In the genomic region with DNA sequence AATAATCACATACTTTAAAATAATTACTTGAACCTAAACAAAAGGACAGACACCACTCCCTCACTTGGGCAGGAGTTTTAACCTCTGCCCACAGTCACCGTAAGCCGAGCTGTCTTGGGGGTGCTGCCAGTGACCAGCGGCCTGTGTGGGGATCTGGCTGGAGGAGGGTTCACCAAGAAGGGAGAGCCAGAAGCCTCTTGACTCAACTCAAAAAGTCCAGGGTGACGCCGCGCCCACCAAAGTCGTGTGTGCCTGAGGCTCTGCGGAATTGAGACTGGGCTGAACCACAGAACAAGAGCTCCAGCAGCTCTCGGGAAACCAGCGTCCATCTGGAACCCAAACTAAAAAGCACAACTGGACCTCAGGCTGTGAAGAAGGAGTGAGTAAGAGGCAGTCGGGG, we compare ENCODE assay signal across 12 cellular contexts. TPM values are rescaled to one million over a fixed set of nuclear protein-coding genes. Genes with fewer than 3 reads are reported as not detected.
DNase-seq lines count a peak whose midpoint lies in the region; ATAC-seq lines count a peak whose summit lies in the region.
"Had no signal": no experiment of that assay in that cellular context is flagged by ENCODE, and none has a peak within 500 bp of the region (broad histone marks: within the 10 kb centered on the region; RNA-seq: fewer than 3 reads in every experiment).

No MANE protein-coding gene starts in this region.

- no peak for DNase-seq in caudate nucleus (lab: John Stamatoyannopoulos, UW)
- DNase-seq in hepatic stellate cell (ENCODE audit: low spot score), result peak; percentile 37
- no peak for DNase-seq in left colon
- no peak for DNase-seq in NK-92 treated with Interleukin-12 subunit alpha and Interleukin-12 subunit beta, amount 100 ng/mL, for 24 hours (lab: John Stamatoyannopoulos, UW)
- no peak for DNase-seq in central memory CD4-positive, alpha-beta T cell
- DNase-seq: activated CD4-positive, alpha-beta T cell treated with anti-CD3 and anti-CD28 coated beads for 48 hours; activated gamma-delta T cell; effector memory CD8-positive, alpha-beta T cell; NCI-H510A treated with DMSO at 0.1 percent for 48 hours had no signal

- peak overlapping the region in 10 of 11 experiments; percentile 84 to 100 (median 93); a peak in 20 of 22 replicates for H3K4me2 ChIP-seq in BLaER1 treated with 17β-estradiol and CSF1 and Interleukin-3, amounts not matched to agents 10 nM and 100 nM

- peak overlapping the region in 5 of 11 experiments; percentile 26 to 81 (median 60); a peak in 4 of 22 replicates for H3K27ac ChIP-seq in BLaER1 treated with 17β-estradiol and CSF1 and Interleukin-3, amounts not matched to agents 10 nM and 100 nM
- H3K27ac ChIP-seq in caudate nucleus (ENCODE audit: low read depth, low read length) (peak overlapping the region; percentile 76), skeletal muscle tissue (ENCODE audit: low read depth, low read length) (peak overlapping the region; percentile 75)

- H3K36me3 ChIP-seq in BLaER1 treated with 17β-estradiol and CSF1 and Interleukin-3, amounts not matched to agents 10 nM and 100 nM, result peaks cover 0 to 29% (median 24%) of the 10 kb centered on the region in 11 experiments; a peak in 18 of 22 replicates
- H3K36me3 ChIP-seq in skeletal muscle tissue (ENCODE audit: control insufficient read depth in 3 of 3, insufficient read depth in 3 of 3, low read length in 3 of 3), result peaks cover 0 to 6% (median 0%) of the 10 kb centered on the region in 3 donors

- H3K9ac ChIP-seq in BLaER1 treated with 17β-estradiol and CSF1 and Interleukin-3, amounts not matched to agents 10 nM and 100 nM, result peak overlapping the region in 6 of 11 experiments; percentile 8 to 78 (median 64); a peak in 4 of 22 replicates
- H3K9ac ChIP-seq in skeletal muscle tissue (ENCODE audit: low read depth in 1 of 3, low read length in 3 of 3), result peak overlapping the region; percentile 63 to 81 (median 75)

- H3K27me3 ChIP-seq in BLaER1 treated with 17β-estradiol and CSF1 and Interleukin-3, amounts not matched to agents 10 nM and 100 nM, result no peaks in the 10 kb centered on the region
- no peaks in the 10 kb centered on the region for H3K27me3 ChIP-seq in skeletal muscle tissue (ENCODE audit: control insufficient read depth in 3 of 3, insufficient read depth in 3 of 3, low read length in 3 of 3)

- H3K4me3 ChIP-seq in BLaER1 treated with 17β-estradiol and CSF1 and Interleukin-3, amounts not matched to agents 10 nM and 100 nM, result no peak overlapping the region
- peak overlapping the region; percentile 56 to 66 (median 60) for H3K4me3 ChIP-seq in skeletal muscle tissue (ENCODE audit: low read length in 3 of 3)

- peaks cover 24 to 55% (median 48%) of the 10 kb centered on the region in 10 experiments for H3K4me1 ChIP-seq in BLaER1 treated with 17β-estradiol and CSF1 and Interleukin-3, amounts not matched to agents 10 nM and 100 nM
- peaks cover 11 to 28% (median 18%) of the 10 kb centered on the region in 3 donors for H3K4me1 ChIP-seq in skeletal muscle tissue (ENCODE audit: control insufficient read depth in 3 of 3, insufficient read depth in 3 of 3, low read length in 3 of 3)

- intact Hi-C loops in left colon (cut with DNase I, micrococcal nuclease), result no loop called here

- no peak for ATAC-seq in left colon
- ATAC-seq in HG03342 (IDR thresholded peaks at IDR 0.05; ENCODE audit: unreplicated experiment), result no peak
- ATAC-seq: effector memory CD8-positive, alpha-beta T cell had no signal

- no peaks in the 10 kb centered on the region for H3K9me3 ChIP-seq in BLaER1 treated with 17β-estradiol and CSF1 and Interleukin-3, amounts not matched to agents 10 nM and 100 nM (replicated peaks in 1 of 11)
- H3K9me3 ChIP-seq in skeletal muscle tissue (ENCODE audit: control insufficient read depth in 3 of 3, low read length in 3 of 3), result no peaks in the 10 kb centered on the region

- peaks cover 0 to 56% (median 17%) of the 10 kb centered on the region in 11 experiments; a peak in 13 of 22 replicates for H4K20me1 ChIP-seq in BLaER1 treated with 17β-estradiol and CSF1 and Interleukin-3, amounts not matched to agents 10 nM and 100 nM

RNA-seq across cellular contexts. Expression of a gene that starts 35.8 kb away (rescaled TPM):
- total RNA-seq in skeletal muscle tissue (10.4 TPM), left colon (10 to 100 TPM; 40.7 to 90.0 TPM)

RNA-seq across cellular contexts. Expression of a gene that starts 36.3 kb away (rescaled TPM):
- 5.2 TPM for total RNA-seq in skeletal muscle tissue
- 10 to 100 TPM in 1 of 2 donors, 1 to 10 TPM in 1; 7.2 to 20.8 TPM for total RNA-seq in left colon

Comparison
In these comparisons a context has a peak if more than half of its experiments do, and no peak if none do; other contexts are left out.
1. H3K4me3 ChIP-seq: peak in skeletal muscle tissue (3 of 3); none in BLaER1 treated with 17β-estradiol and CSF1 and Interleukin-3, amounts not matched to agents 10 nM and 100 nM (0 of 10).